Comparison of ENCODE assay signal across 2 cellular contexts in the genomic region with DNA sequence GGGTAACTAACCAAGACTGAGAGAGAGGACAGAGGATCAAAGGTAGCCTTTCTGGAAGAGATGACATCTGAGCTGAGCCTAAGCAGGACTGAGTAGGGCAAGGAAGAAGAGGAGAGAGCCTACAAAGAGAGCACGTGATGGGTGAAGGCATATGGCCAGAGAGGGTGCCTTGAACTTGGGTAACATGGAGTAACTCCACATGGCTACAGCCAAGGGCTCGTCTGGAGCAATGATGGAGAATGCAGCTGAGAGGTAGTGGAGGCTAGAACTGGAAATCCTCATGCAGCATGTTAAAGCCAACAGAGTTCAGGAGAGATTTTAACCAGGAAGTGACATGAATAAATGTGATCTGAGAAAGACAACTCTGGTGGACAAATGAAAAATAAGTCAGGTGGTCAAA.
TF ChIP-seq lines count a peak whose summit lies in the region.

No MANE protein-coding gene starts in this region.

TF ChIP-seq in SK-N-SH, 30 proteins besides CTCF, POLR2A, EP300 and RAD21:
- TF ChIP-seq, protein P1, sequence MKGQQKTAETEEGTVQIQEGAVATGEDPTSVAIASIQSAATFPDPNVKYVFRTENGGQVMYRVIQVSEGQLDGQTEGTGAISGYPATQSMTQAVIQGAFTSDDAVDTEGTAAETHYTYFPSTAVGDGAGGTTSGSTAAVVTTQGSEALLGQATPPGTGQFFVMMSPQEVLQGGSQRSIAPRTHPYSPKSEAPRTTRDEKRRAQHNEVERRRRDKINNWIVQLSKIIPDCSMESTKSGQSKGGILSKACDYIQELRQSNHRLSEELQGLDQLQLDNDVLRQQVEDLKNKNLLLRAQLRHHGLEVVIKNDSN (IDR thresholded peaks at IDR 0.05; ENCODE audit: borderline replicate concordance, low read depth): no peak
- TF ChIP-seq, protein P2, sequence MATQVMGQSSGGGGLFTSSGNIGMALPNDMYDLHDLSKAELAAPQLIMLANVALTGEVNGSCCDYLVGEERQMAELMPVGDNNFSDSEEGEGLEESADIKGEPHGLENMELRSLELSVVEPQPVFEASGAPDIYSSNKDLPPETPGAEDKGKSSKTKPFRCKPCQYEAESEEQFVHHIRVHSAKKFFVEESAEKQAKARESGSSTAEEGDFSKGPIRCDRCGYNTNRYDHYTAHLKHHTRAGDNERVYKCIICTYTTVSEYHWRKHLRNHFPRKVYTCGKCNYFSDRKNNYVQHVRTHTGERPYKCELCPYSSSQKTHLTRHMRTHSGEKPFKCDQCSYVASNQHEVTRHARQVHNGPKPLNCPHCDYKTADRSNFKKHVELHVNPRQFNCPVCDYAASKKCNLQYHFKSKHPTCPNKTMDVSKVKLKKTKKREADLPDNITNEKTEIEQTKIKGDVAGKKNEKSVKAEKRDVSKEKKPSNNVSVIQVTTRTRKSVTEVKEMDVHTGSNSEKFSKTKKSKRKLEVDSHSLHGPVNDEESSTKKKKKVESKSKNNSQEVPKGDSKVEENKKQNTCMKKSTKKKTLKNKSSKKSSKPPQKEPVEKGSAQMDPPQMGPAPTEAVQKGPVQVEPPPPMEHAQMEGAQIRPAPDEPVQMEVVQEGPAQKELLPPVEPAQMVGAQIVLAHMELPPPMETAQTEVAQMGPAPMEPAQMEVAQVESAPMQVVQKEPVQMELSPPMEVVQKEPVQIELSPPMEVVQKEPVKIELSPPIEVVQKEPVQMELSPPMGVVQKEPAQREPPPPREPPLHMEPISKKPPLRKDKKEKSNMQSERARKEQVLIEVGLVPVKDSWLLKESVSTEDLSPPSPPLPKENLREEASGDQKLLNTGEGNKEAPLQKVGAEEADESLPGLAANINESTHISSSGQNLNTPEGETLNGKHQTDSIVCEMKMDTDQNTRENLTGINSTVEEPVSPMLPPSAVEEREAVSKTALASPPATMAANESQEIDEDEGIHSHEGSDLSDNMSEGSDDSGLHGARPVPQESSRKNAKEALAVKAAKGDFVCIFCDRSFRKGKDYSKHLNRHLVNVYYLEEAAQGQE (IDR thresholded peaks at IDR 0.05; ENCODE audit: low read depth, low read length): no peak
- TF ChIP-seq NRF1 (IDR thresholded peaks at IDR 0.05; ENCODE audit: low read depth, low read length) (no peak), SIN3A (IDR thresholded peaks at IDR 0.05; ENCODE audit: borderline replicate concordance, low read depth, low read length) (no peak), FOXJ3 (CRISPR knock-in tag; IDR thresholded peaks at IDR 0.05) (no peak), TCF12 (IDR thresholded peaks at IDR 0.05) (no peak), GABPA (IDR thresholded peaks at IDR 0.05; ENCODE audit: low read depth) (no peak), EZH2phosphoT487 (IDR thresholded peaks at IDR 0.05; ENCODE audit: borderline replicate concordance, low read depth) (no peak), ELF1 (IDR thresholded peaks at IDR 0.05) (no peak), CHD2 (IDR thresholded peaks at IDR 0.05; ENCODE audit: low read length, partially characterized antibody) (no peak), YY1 (IDR thresholded peaks at IDR 0.05; ENCODE audit: low read depth) (no peak), TEAD4 (IDR thresholded peaks at IDR 0.05; ENCODE audit: borderline replicate concordance, insufficient read depth) (no peak), RFX5 (IDR thresholded peaks at IDR 0.05; ENCODE audit: low read length) (no peak), JUND (IDR thresholded peaks at IDR 0.05) (no peak)
- TF ChIP-seq, protein P3, sequence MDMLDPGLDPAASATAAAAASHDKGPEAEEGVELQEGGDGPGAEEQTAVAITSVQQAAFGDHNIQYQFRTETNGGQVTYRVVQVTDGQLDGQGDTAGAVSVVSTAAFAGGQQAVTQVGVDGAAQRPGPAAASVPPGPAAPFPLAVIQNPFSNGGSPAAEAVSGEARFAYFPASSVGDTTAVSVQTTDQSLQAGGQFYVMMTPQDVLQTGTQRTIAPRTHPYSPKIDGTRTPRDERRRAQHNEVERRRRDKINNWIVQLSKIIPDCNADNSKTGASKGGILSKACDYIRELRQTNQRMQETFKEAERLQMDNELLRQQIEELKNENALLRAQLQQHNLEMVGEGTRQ (IDR thresholded peaks at IDR 0.05; ENCODE audit: borderline replicate concordance, low read depth, low read length): no peak
- TF ChIP-seq, protein P4, sequence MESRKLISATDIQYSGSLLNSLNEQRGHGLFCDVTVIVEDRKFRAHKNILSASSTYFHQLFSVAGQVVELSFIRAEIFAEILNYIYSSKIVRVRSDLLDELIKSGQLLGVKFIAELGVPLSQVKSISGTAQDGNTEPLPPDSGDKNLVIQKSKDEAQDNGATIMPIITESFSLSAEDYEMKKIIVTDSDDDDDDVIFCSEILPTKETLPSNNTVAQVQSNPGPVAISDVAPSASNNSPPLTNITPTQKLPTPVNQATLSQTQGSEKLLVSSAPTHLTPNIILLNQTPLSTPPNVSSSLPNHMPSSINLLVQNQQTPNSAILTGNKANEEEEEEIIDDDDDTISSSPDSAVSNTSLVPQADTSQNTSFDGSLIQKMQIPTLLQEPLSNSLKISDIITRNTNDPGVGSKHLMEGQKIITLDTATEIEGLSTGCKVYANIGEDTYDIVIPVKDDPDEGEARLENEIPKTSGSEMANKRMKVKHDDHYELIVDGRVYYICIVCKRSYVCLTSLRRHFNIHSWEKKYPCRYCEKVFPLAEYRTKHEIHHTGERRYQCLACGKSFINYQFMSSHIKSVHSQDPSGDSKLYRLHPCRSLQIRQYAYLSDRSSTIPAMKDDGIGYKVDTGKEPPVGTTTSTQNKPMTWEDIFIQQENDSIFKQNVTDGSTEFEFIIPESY (IDR thresholded peaks at IDR 0.05; ENCODE audit: borderline replicate concordance, low read depth): no peak

TF ChIP-seq in SK-N-SH treated with all-trans-retinoic acid at 6 μM for 48 hours, 23 proteins besides CTCF, POLR2A, EP300 and RAD21 (continued from another document):
- TF ChIP-seq, protein P5, sequence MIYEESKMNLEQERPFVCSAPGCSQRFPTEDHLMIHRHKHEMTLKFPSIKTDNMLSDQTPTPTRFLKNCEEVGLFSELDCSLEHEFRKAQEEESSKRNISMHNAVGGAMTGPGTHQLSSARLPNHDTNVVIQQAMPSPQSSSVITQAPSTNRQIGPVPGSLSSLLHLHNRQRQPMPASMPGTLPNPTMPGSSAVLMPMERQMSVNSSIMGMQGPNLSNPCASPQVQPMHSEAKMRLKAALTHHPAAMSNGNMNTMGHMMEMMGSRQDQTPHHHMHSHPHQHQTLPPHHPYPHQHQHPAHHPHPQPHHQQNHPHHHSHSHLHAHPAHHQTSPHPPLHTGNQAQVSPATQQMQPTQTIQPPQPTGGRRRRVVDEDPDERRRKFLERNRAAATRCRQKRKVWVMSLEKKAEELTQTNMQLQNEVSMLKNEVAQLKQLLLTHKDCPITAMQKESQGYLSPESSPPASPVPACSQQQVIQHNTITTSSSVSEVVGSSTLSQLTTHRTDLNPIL (CRISPR knock-in tag; IDR thresholded peaks at IDR 0.05; ENCODE audit: low read depth): no peak
- no peak for TF ChIP-seq ESRRG (CRISPR knock-in tag; IDR thresholded peaks at IDR 0.05)
- no peak for TF ChIP-seq ZFP30 (CRISPR knock-in tag; IDR thresholded peaks at IDR 0.05)
- no peak for TF ChIP-seq GLIS3 (CRISPR knock-in tag; IDR thresholded peaks at IDR 0.05)
- TF ChIP-seq ZNF8 (CRISPR knock-in tag; IDR thresholded peaks at IDR 0.05): no peak
- TF ChIP-seq, protein P6, sequence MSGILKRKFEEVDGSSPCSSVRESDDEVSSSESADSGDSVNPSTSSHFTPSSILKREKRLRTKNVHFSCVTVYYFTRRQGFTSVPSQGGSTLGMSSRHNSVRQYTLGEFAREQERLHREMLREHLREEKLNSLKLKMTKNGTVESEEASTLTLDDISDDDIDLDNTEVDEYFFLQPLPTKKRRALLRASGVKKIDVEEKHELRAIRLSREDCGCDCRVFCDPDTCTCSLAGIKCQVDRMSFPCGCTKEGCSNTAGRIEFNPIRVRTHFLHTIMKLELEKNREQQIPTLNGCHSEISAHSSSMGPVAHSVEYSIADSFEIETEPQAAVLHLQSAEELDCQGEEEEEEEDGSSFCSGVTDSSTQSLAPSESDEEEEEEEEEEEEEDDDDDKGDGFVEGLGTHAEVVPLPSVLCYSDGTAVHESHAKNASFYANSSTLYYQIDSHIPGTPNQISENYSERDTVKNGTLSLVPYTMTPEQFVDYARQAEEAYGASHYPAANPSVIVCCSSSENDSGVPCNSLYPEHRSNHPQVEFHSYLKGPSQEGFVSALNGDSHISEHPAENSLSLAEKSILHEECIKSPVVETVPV (CRISPR knock-in tag; IDR thresholded peaks at IDR 0.05): no peak
- TF ChIP-seq, protein P7, sequence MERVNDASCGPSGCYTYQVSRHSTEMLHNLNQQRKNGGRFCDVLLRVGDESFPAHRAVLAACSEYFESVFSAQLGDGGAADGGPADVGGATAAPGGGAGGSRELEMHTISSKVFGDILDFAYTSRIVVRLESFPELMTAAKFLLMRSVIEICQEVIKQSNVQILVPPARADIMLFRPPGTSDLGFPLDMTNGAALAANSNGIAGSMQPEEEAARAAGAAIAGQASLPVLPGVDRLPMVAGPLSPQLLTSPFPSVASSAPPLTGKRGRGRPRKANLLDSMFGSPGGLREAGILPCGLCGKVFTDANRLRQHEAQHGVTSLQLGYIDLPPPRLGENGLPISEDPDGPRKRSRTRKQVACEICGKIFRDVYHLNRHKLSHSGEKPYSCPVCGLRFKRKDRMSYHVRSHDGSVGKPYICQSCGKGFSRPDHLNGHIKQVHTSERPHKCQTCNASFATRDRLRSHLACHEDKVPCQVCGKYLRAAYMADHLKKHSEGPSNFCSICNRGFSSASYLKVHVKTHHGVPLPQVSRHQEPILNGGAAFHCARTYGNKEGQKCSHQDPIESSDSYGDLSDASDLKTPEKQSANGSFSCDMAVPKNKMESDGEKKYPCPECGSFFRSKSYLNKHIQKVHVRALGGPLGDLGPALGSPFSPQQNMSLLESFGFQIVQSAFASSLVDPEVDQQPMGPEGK (CRISPR knock-in tag; IDR thresholded peaks at IDR 0.05; ENCODE audit: borderline replicate concordance): no peak
- no peak for TF ChIP-seq ZFP3 (CRISPR knock-in tag; IDR thresholded peaks at IDR 0.05)
- no peak for TF ChIP-seq OSR1 (CRISPR knock-in tag; IDR thresholded peaks at IDR 0.05)
- TF ChIP-seq ZNF70 (CRISPR knock-in tag; IDR thresholded peaks at IDR 0.05): no peak
- TF ChIP-seq, protein P8, sequence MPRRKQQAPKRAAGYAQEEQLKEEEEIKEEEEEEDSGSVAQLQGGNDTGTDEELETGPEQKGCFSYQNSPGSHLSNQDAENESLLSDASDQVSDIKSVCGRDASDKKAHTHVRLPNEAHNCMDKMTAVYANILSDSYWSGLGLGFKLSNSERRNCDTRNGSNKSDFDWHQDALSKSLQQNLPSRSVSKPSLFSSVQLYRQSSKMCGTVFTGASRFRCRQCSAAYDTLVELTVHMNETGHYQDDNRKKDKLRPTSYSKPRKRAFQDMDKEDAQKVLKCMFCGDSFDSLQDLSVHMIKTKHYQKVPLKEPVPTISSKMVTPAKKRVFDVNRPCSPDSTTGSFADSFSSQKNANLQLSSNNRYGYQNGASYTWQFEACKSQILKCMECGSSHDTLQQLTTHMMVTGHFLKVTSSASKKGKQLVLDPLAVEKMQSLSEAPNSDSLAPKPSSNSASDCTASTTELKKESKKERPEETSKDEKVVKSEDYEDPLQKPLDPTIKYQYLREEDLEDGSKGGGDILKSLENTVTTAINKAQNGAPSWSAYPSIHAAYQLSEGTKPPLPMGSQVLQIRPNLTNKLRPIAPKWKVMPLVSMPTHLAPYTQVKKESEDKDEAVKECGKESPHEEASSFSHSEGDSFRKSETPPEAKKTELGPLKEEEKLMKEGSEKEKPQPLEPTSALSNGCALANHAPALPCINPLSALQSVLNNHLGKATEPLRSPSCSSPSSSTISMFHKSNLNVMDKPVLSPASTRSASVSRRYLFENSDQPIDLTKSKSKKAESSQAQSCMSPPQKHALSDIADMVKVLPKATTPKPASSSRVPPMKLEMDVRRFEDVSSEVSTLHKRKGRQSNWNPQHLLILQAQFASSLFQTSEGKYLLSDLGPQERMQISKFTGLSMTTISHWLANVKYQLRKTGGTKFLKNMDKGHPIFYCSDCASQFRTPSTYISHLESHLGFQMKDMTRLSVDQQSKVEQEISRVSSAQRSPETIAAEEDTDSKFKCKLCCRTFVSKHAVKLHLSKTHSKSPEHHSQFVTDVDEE (CRISPR knock-in tag; IDR thresholded peaks at IDR 0.05): no peak
- no peak for TF ChIP-seq TOX (CRISPR knock-in tag; IDR thresholded peaks at IDR 0.05; ENCODE audit: borderline replicate concordance)
- TF ChIP-seq SNAI2 (CRISPR knock-in tag; IDR thresholded peaks at IDR 0.05): no peak
- no peak for TF ChIP-seq CSDC2 (CRISPR knock-in tag; IDR thresholded peaks at IDR 0.05)
- TF ChIP-seq PPARA (CRISPR knock-in tag; IDR thresholded peaks at IDR 0.05; ENCODE audit: borderline replicate concordance): no peak
